1 cellular context compared by ENCODE assay signal in the genomic region with DNA sequence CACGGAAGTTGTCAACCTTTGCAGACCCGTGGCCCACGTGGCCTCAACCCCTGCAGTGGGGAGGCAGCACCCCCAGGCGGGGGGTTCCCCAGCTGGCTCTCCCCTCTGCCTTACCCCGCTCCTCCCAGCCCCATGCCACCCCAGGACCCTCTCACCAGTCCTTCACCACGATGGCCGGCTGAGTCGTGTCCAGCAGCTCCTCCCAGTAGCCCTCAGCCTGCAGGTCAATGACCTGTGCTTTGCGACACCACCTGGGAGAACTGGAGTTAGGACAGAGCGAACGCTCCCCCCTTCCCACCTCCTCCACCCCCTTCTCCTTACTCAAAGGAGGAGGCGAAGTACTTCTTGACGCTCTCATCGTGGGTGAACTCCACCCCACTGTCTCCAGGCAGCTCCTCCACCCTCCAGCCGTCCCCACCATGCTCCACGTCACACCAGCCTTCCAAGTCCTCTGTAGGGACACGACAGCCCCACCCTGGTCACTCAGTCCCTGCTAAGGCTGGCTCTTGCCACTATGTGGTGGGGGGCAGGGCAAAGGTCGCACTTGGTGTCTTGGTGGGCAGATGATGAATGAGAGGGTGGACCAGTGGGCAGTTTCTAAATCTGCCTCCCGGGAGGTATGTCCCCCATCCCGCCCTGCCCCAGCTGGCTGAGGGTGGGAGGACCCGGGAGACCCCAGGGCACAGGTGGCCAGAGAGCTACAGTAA.
TF ChIP-seq lines count a peak whose summit lies in the region.

No MANE protein-coding gene starts in this region.

TF ChIP-seq in endothelial cell of umbilical vein, 7 proteins besides CTCF, POLR2A, EP300 and RAD21:
- no peak for TF ChIP-seq GATA2 (IDR thresholded peaks at IDR 0.05; ENCODE audit: insufficient read depth, insufficient read length, low read depth, low read length)
- TF ChIP-seq MAX (IDR thresholded peaks at IDR 0.05; ENCODE audit: insufficient read depth, insufficient read length) = no peak
- TF ChIP-seq EZH2 (IDR thresholded peaks at IDR 0.05; ENCODE audit: borderline replicate concordance, low read depth, low read length, severe bottlenecking) = no peak
- TF ChIP-seq POLR2AphosphoS5 (IDR thresholded peaks at IDR 0.05; ENCODE audit: insufficient read depth, low read depth, low read length) = no peak
- no peak for TF ChIP-seq JUN (IDR thresholded peaks at IDR 0.05; ENCODE audit: borderline replicate concordance, insufficient read depth, insufficient read length, low read depth)
- no peak for TF ChIP-seq FOS (IDR thresholded peaks at IDR 0.05; ENCODE audit: borderline replicate concordance, insufficient read depth, low read length)
- TF ChIP-seq MYC (IDR thresholded peaks at IDR 0.05; ENCODE audit: low read depth, low read length) = no peak
TF ChIP-seq in endothelial cell of umbilical vein: peak in this region for 0.
